In genomic region chrX:129982300-129983246, GRCh38 we compare ENCODE assay signal across 8 cellular contexts. TPM values are rescaled to one million over a fixed set of nuclear protein-coding genes. Genes with fewer than 3 reads are reported as not detected.
DNase-seq lines count a peak whose midpoint lies in the region; ATAC-seq and TF ChIP-seq lines count a peak whose summit lies in the region.

Gene BCORL1 (plus strand): TSS chrX:129982635. CDS start chrX:130005232, 22,597 bp downstream.

- H3K36me3 ChIP-seq in colonic mucosa, result no peaks in the 10 kb centered on the region

- H3K27ac ChIP-seq in C4-2B, result peak within 1 kb of the TSS; percentile 15; the same call in 1 of the 2 replicates
- peak within 1 kb of the TSS; percentile 36 for H3K27ac ChIP-seq in colonic mucosa

- H3K9ac ChIP-seq in colonic mucosa (ENCODE audit: low read depth in 2 of 2, low read length in 2 of 2), result peak within 1 kb of the TSS; percentile 65 to 78

- H3K27me3 ChIP-seq in colonic mucosa, result no peaks in the 10 kb centered on the region

- no peak for TF ChIP-seq CTCF in C4-2B (conservative IDR thresholded peaks at IDR 0.05)
- TF ChIP-seq CTCF in colonic mucosa (IDR thresholded peaks at IDR 0.05), result no peak

- H3K9me3 ChIP-seq in colonic mucosa, result no peaks in the 10 kb centered on the region

- H3K4me3 ChIP-seq in colonic mucosa, result no peak within 1 kb of the TSS

- DNase-seq in NCI-H510A treated with DMSO at 0.1 percent for 48 hours (lab: John Stamatoyannopoulos, UW), result peak; percentile 88
- peak; percentile 89 for DNase-seq in activated CD4-positive, alpha-beta T cell treated with anti-CD3 and anti-CD28 coated beads for 48 hours
- DNase-seq in colonic mucosa, result peak; percentile 88
- peak; percentile 85 to 93 for DNase-seq in left colon
- DNase-seq in stimulated activated CD4-positive, alpha-beta T cell treated with anti-CD3 and anti-CD28 coated beads, Interleukin-2, amount 100 ng/mL, for 24 hours, result peak; percentile 83

- ATAC-seq in GM19328 (IDR thresholded peaks at IDR 0.05; ENCODE audit: unreplicated experiment) (peak; percentile 91), HG03457 (IDR thresholded peaks at IDR 0.05; ENCODE audit: unreplicated experiment) (peak; percentile 96), left colon (peak; percentile 89)

- no peaks in the 10 kb centered on the region for H3K4me1 ChIP-seq in colonic mucosa

- intact Hi-C loops in colonic mucosa (cut with DNase I) (no loop called here), left colon (cut with DNase I, micrococcal nuclease) (no loop called here)

RNA-seq across cellular contexts. Expression of gene BCORL1, which starts in this region (rescaled TPM):
- total RNA-seq in colonic mucosa (10 to 100 TPM in 1 of 2 donors, 1 to 10 TPM in 1; 8.3 to 14.4 TPM), left colon (10 to 100 TPM; 10.6 to 12.2 TPM)
